In genomic region chr10:6399241-6399701, GRCh38 we compare ENCODE assay signal across 10 cellular contexts.
DNase-seq lines count a peak whose midpoint lies in the region; ATAC-seq, FAIRE-seq and TF ChIP-seq lines count a peak whose summit lies in the region.
"Had no signal": no experiment of that assay in that cellular context is flagged by ENCODE, and none has a peak within 500 bp of the region (broad histone marks: within the 10 kb centered on the region; RNA-seq: fewer than 3 reads in every experiment).

No MANE protein-coding gene starts in this region.

- H3K9me3 Mint-ChIP-seq in activated T-helper 17 cell treated with anti-CD3 and anti-CD28 coated beads, Interleukin-2, amount 50 U/mL, for 72 hours: no peaks in the 10 kb centered on the region

- H3K9me3 ChIP-seq in right lobe of liver (no peaks in the 10 kb centered on the region), HepG2 (ENCODE audit: low read length) (no peaks in the 10 kb centered on the region), upper lobe of left lung (no peaks in the 10 kb centered on the region)

- in situ Hi-C loops in HepG2 (cut with HindIII; ENCODE audit: extremely low pct_ligation_motif_present, low pct_unique_long_range_greater_than_20kb): no loop called here

- no peaks in the 10 kb centered on the region for H4K20me1 ChIP-seq in HepG2 (ENCODE audit: insufficient read depth, low read length)

- BruUV-seq in HepG2 (replicated peaks; lab: Mats Ljungman, UMichigan): no TSS peak

- ATAC-seq in right lobe of liver (peak; percentile 6 to 27 (median 11)), HepG2 (no peak), upper lobe of left lung (ENCODE audit: low FRiP score in 2 of 2) (peak; percentile 41 to 48)
- ATAC-seq in activated T-helper 17 cell treated with anti-CD3 and anti-CD28 coated beads, Interleukin-2, amount 50 U/mL, for 72 hours (replicated peaks): no peak

- TF ChIP-seq EP300 in HepG2 (IDR thresholded peaks at IDR 0.05; ENCODE audit: low read depth in 2 of 2, low read length in 2 of 2): no peak
- no peak for TF ChIP-seq EP300 in HepG2 (CRISPR knock-in tag; IDR thresholded peaks at IDR 0.05; ENCODE audit: borderline replicate concordance)
- peak in 1 of 4 donors; percentile 8 for TF ChIP-seq EP300 in upper lobe of left lung (IDR thresholded peaks at IDR 0.05)

- WGBS in right lobe of liver (ENCODE audit: insufficient coverage, low coverage, low lambda C conversion rate, missing lambda C conversion rate): 58% methylated on average over 4 of the region's 4 CpGs
- 65% methylated on average over 4 of the region's 4 CpGs for WGBS in HepG2 (ENCODE audit: low lambda C conversion rate)
- WGBS in upper lobe of left lung, 2 donors: 33 to 39% methylated on average over 4 of the region's 4 CpGs

- H3K4me3 Mint-ChIP-seq in activated T-helper 17 cell treated with anti-CD3 and anti-CD28 coated beads, Interleukin-2, amount 50 U/mL, for 72 hours: no peak overlapping the region

- H3K27ac ChIP-seq in right lobe of liver: peak overlapping the region in 1 of 3 donors; percentile 6
- no peak overlapping the region for H3K27ac ChIP-seq in HepG2 (ENCODE audit: extremely low read length, insufficient read depth, low read length)
- H3K27ac ChIP-seq in upper lobe of left lung: peak overlapping the region; percentile 56 to 79 (median 64)

- CTCF ChIA-PET in HepG2 (lab: Yijun Ruan, JAX; ENCODE audit: low intra/inter-chr PET ratio, low total read pairs): no interaction called here

- H2AFZ ChIP-seq in HepG2 (ENCODE audit: low read length): no peak overlapping the region

- H3K4me1 Mint-ChIP-seq in activated T-helper 17 cell treated with anti-CD3 and anti-CD28 coated beads, Interleukin-2, amount 50 U/mL, for 72 hours: peaks cover 7% of the 10 kb centered on the region

- no peaks in the 10 kb centered on the region for H3K36me3 ChIP-seq in right lobe of liver
- H3K36me3 ChIP-seq in HepG2 (replicated peaks in 1 of 2; ENCODE audit: control insufficient read depth in 1 of 2, insufficient read depth in 2 of 2, low read length in 2 of 2): no peaks in the 10 kb centered on the region
- no peaks in the 10 kb centered on the region for H3K36me3 ChIP-seq in upper lobe of left lung

- H3K4me3 ChIP-seq in right lobe of liver (no peak overlapping the region), HepG2 (replicated peaks in 1 of 3; ENCODE audit: insufficient read depth in 1 of 3, low read depth in 2 of 3, low read length in 3 of 3) (no peak overlapping the region), upper lobe of left lung (no peak overlapping the region)

- peak overlapping the region; percentile 58 for H3K27ac Mint-ChIP-seq in activated T-helper 17 cell treated with anti-CD3 and anti-CD28 coated beads, Interleukin-2, amount 50 U/mL, for 72 hours

- intact Hi-C loops in right lobe of liver (cut with DNase I) (no loop called here), HepG2 (cut with micrococcal nuclease; ENCODE audit: unreplicated experiment) (no loop called here)

- H3K36me3 Mint-ChIP-seq in activated T-helper 17 cell treated with anti-CD3 and anti-CD28 coated beads, Interleukin-2, amount 50 U/mL, for 72 hours (ENCODE audit: low read depth): no peaks in the 10 kb centered on the region

- no peak for TF ChIP-seq RAD21 in HepG2 (CRISPR knock-in tag; IDR thresholded peaks at IDR 0.05)

- H3K27me3 Mint-ChIP-seq in activated T-helper 17 cell treated with anti-CD3 and anti-CD28 coated beads, Interleukin-2, amount 50 U/mL, for 72 hours: no peaks in the 10 kb centered on the region

- H3K27me3 ChIP-seq in right lobe of liver (no peaks in the 10 kb centered on the region), HepG2 (ENCODE audit: control insufficient read depth in 1 of 2, insufficient read depth in 2 of 2, low read length in 2 of 2) (peaks cover 1 to 28% of the 10 kb centered on the region in 2 experiments; a peak in 3 of 5 replicates), upper lobe of left lung (no peaks in the 10 kb centered on the region)

- POLR2A ChIA-PET in HepG2 (lab: Yijun Ruan, JAX): no interaction called here

- no peak for TF ChIP-seq CTCF in right lobe of liver (IDR thresholded peaks at IDR 0.05)
- no peak for TF ChIP-seq CTCF in HepG2 (CRISPR knock-in tag; IDR thresholded peaks at IDR 0.05)
- no peak for TF ChIP-seq CTCF in upper lobe of left lung (IDR thresholded peaks at IDR 0.05)

- no peak for FAIRE-seq in HepG2 (lab: Jason Lieb, UNC)
- FAIRE-seq: endothelial cell of umbilical vein had no signal

- H3K4me2 ChIP-seq in HepG2 (ENCODE audit: low read depth, low read length): no peak overlapping the region

- DNase-seq in right lobe of liver (peak in 2 of 3 donors; percentile 39 to 65), HepG2 (ENCODE audit: low spot score) (no peak), left kidney (ENCODE audit: low read depth, low spot score) (peak; percentile 23), upper lobe of left lung (peak in 1 of 2 donors; percentile 73), NCI-H510A treated with DMSO at 0.1 percent for 48 hours (lab: John Stamatoyannopoulos, UW) (no peak)
- DNase-seq in stimulated activated CD4-positive, alpha-beta T cell treated with anti-CD3 and anti-CD28 coated beads, Interleukin-1b, Interleukin-23, amount 100 ng/mL, for 48 hours: no peak
- DNase-seq in effector CD4-positive, alpha-beta T cell: no peak
- DNase-seq: SHP77 had no signal

- H3K9ac ChIP-seq in HepG2 (ENCODE audit: insufficient read depth, low read depth, low read length): no peak overlapping the region

- H3K79me2 ChIP-seq in HepG2 (ENCODE audit: insufficient read depth, low read length): no peaks in the 10 kb centered on the region

- H3K4me1 ChIP-seq in right lobe of liver (peaks cover 0 to 7% (median 3%) of the 10 kb centered on the region in 4 donors), HepG2 (ENCODE audit: insufficient read depth, low read length) (peaks cover 6% of the 10 kb centered on the region; the same call in 1 of the 2 replicates), upper lobe of left lung (peaks cover 6 to 22% (median 15%) of the 10 kb centered on the region in 4 donors)

- TF ChIP-seq POLR2A in right lobe of liver (IDR thresholded peaks at IDR 0.05) (no peak), HepG2 (IDR thresholded peaks at IDR 0.05; ENCODE audit: insufficient read depth in 1 of 2, low read depth in 2 of 2, low read length in 2 of 2) (no peak), upper lobe of left lung (IDR thresholded peaks at IDR 0.05) (no peak)

TF ChIP-seq in HepG2, 621 proteins besides CTCF, POLR2A, EP300 and RAD21:
- TF ChIP-seq RFXANK (CRISPR knock-in tag; IDR thresholded peaks at IDR 0.05) (no peak), ZNF460 (CRISPR knock-in tag; IDR thresholded peaks at IDR 0.05; ENCODE audit: borderline replicate concordance) (no peak), ZNF160 (CRISPR knock-in tag; IDR thresholded peaks at IDR 0.05) (no peak), ADNP (CRISPR knock-in tag; IDR thresholded peaks at IDR 0.05) (no peak)

Comparison
In these comparisons a context has a peak if more than half of its experiments do, and no peak if none do; other contexts are left out.
1. ATAC-seq: peak in right lobe of liver (4 of 4) and upper lobe of left lung (2 of 2); none in HepG2 (single experiment) and activated T-helper 17 cell treated with anti-CD3 and anti-CD28 coated beads, Interleukin-2, amount 50 U/mL, for 72 hours (single experiment).
2. DNase-seq: peak in right lobe of liver (2 of 3) and left kidney (single experiment); none in HepG2 (single experiment), stimulated activated CD4-positive, alpha-beta T cell treated with anti-CD3 and anti-CD28 coated beads, Interleukin-1b, Interleukin-23, amount 100 ng/mL, for 48 hours (single experiment), NCI-H510A treated with DMSO at 0.1 percent for 48 hours (single experiment) and effector CD4-positive, alpha-beta T cell (single experiment).